ENCODE assay signal across 8 cellular contexts in the genomic region with DNA sequence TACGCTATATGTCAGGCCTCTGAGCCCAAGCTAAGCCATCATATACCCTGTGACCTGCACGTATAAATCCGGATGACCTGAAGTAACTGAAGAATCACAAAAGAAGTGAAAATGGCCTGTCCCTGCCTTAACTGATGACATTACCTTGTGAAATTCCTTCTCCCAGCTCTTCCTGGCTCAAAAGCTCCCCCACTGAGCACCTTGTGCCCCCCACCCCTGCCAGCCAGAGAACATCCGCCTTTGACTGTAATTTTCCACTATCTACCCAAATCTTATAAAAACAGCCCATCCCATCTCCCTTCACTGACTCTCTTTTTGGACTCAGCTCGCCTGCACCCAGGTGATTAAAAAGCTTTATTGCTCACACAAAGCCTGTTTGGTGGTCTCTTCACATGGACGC. TPM values are rescaled to one million over a fixed set of nuclear protein-coding genes. Genes with fewer than 3 reads are reported as not detected.
DNase-seq lines count a peak whose midpoint lies in the region; TF ChIP-seq lines count a peak whose summit lies in the region.
"Not testable (repeated sequence)": the region's sequence is repeated elsewhere in the genome, so short reads cannot be mapped to it uniquely, and the experiment has no call there.

No MANE protein-coding gene starts in this region.

- not testable (repeated sequence) for DNase-seq in adipocyte (ENCODE audit: low read depth); dorsolateral prefrontal cortex; cardiac muscle cell (ENCODE audit: low read depth in 1 of 2, low spot score in 1 of 2); sigmoid colon; thyroid gland

- H3K79me2 ChIP-seq in ACC112 (ENCODE audit: control insufficient read depth, insufficient read depth, low read length, unreplicated experiment) = not testable (repeated sequence)

- peak overlapping the region; percentile 62 for H3K27ac ChIP-seq in ACC112 (ENCODE audit: low read depth, low read length)
- H3K27ac ChIP-seq in HUES48 (ENCODE audit: low read depth, low read length) = peak overlapping the region; percentile 8
- peak overlapping the region in 58 of 59 donors; percentile 56 to 96 (median 88) for H3K27ac ChIP-seq in dorsolateral prefrontal cortex
- peak overlapping the region; percentile 79 for H3K27ac ChIP-seq in cardiac muscle cell
- peak overlapping the region; percentile 85 for H3K27ac ChIP-seq in muscle layer of duodenum (ENCODE audit: low read length)
- peak overlapping the region; percentile 75 to 86 (median 79) for H3K27ac ChIP-seq in sigmoid colon
- peak overlapping the region in 2 of 3 donors; percentile 14 to 74 for H3K27ac ChIP-seq in thyroid gland

- not testable (repeated sequence) for TF ChIP-seq EP300 in sigmoid colon (IDR thresholded peaks at IDR 0.05)

- not testable (repeated sequence) for H2AFZ ChIP-seq in ACC112 (ENCODE audit: low read length, unreplicated experiment)

- peaks cover 47% of the 10 kb centered on the region for H3K4me1 ChIP-seq in ACC112 (ENCODE audit: control insufficient read depth, insufficient read depth, low read length, unreplicated experiment)
- peaks cover 14% of the 10 kb centered on the region for H3K4me1 ChIP-seq in HUES48 (ENCODE audit: control insufficient read depth, insufficient read depth, low read length)
- peaks cover 38% of the 10 kb centered on the region for H3K4me1 ChIP-seq in adipocyte (ENCODE audit: control insufficient read depth, insufficient read depth, low read length)
- H3K4me1 ChIP-seq in cardiac muscle cell (ENCODE audit: low read depth) = peaks cover 17% of the 10 kb centered on the region
- H3K4me1 ChIP-seq in muscle layer of duodenum (ENCODE audit: control insufficient read depth in 1 of 2, insufficient read depth in 2 of 2, low read length in 2 of 2) = peaks cover 0 to 10% of the 10 kb centered on the region in 2 donors
- peaks cover 0 to 34% (median 30%) of the 10 kb centered on the region in 4 donors for H3K4me1 ChIP-seq in sigmoid colon
- not testable (repeated sequence) for H3K4me1 ChIP-seq in thyroid gland

- H3K9ac ChIP-seq in HUES48 (ENCODE audit: low read depth, low read length) = not testable (repeated sequence)
- peak overlapping the region; percentile 82 for H3K9ac ChIP-seq in adipocyte (ENCODE audit: low read length)

- not testable (repeated sequence) for TF ChIP-seq POLR2A in sigmoid colon (IDR thresholded peaks at IDR 0.05); thyroid gland (IDR thresholded peaks at IDR 0.05)

- H3K27me3 ChIP-seq in ACC112 (ENCODE audit: insufficient read depth, low read length); HUES48 (ENCODE audit: control insufficient read depth, insufficient read depth, low read length); adipocyte (replicated peaks; ENCODE audit: control insufficient read depth, insufficient read depth, low read length); dorsolateral prefrontal cortex; cardiac muscle cell; muscle layer of duodenum (ENCODE audit: low read depth, low read length); sigmoid colon; thyroid gland: not testable (repeated sequence)

- not testable (repeated sequence) for H3K4me3 ChIP-seq in ACC112 (ENCODE audit: low read depth, low read length); HUES48 (ENCODE audit: low read depth, low read length); cardiac muscle cell; muscle layer of duodenum (ENCODE audit: low read depth in 1 of 2, low read length in 2 of 2); sigmoid colon; thyroid gland (replicated peaks in 1 of 3)
- H3K4me3 ChIP-seq in adipocyte (ENCODE audit: low read length) (peak overlapping the region; percentile 74), dorsolateral prefrontal cortex (peak overlapping the region in 12 of 59 donors; percentile 4 to 59 (median 44))

- not testable (repeated sequence) for H3K9me3 ChIP-seq in HUES48 (ENCODE audit: control insufficient read depth, insufficient read depth, low read length); adipocyte (ENCODE audit: control insufficient read depth, low read length); cardiac muscle cell (ENCODE audit: low read depth); muscle layer of duodenum (ENCODE audit: control insufficient read depth in 1 of 2, low read length in 2 of 2); sigmoid colon; thyroid gland

- TF ChIP-seq CTCF in dorsolateral prefrontal cortex (IDR thresholded peaks at IDR 0.05 in 54 of 56, conservative IDR thresholded peaks at IDR 0.05 in 2 of 56; ENCODE audit: low read depth in 1 of 56, partially characterized antibody in 56 of 56); cardiac muscle cell (IDR thresholded peaks at IDR 0.05; ENCODE audit: low read depth, low read length); sigmoid colon (IDR thresholded peaks at IDR 0.05); thyroid gland (IDR thresholded peaks at IDR 0.05): not testable (repeated sequence)

- WGBS in sigmoid colon, 2 donors = 89 to 94% methylated on average over 6 of the region's 6 CpGs
- 92 to 94% methylated on average over 6 of the region's 6 CpGs for WGBS in thyroid gland, 2 donors

- H3K36me3 ChIP-seq in ACC112 (ENCODE audit: insufficient read depth, low read length); HUES48 (ENCODE audit: control insufficient read depth, insufficient read depth, low read length); adipocyte (ENCODE audit: control insufficient read depth, insufficient read depth, low read length, severe bottlenecking); cardiac muscle cell; muscle layer of duodenum (ENCODE audit: control insufficient read depth in 1 of 2, insufficient read depth in 2 of 2, low read length in 2 of 2); sigmoid colon; thyroid gland: not testable (repeated sequence)

- intact Hi-C loops in dorsolateral prefrontal cortex (cut with DNase I) = loop anchor here in 1 of 2 donors (5.0 kb wide), 1 partner anchor 108 kb away; the partner anchor contains the start of gene IFIT1
- intact Hi-C loops in sigmoid colon (cut with DNase I); thyroid gland (cut with DNase I): not testable (repeated sequence)

RNA-seq across cellular contexts. Expression of gene IFIT2, which starts 17.1 kb away (rescaled TPM):
- total RNA-seq in dorsolateral prefrontal cortex (10 to 100 TPM in 108 of 120 experiments, 1 to 10 TPM in 12; 7.7 to 52.2 (median 13.2) TPM), cardiac muscle cell (not detected in 2 replicates), sigmoid colon (1 to 10 TPM; 2.0 to 6.8 (median 3.2) TPM), thyroid gland (1 to 10 TPM; 3.4 to 5.4 (median 4.6) TPM)
- polyA plus RNA-seq in cardiac muscle cell (0.07 and 0.25 TPM in 2 replicates), sigmoid colon (10 to 100 TPM in 1 of 3 donors, 1 to 10 TPM in 2; 3.9 to 13.9 (median 6.6) TPM)

RNA-seq across cellular contexts. Expression of gene LIPA, which starts 33.1 kb away (rescaled TPM):
- 100 to 1,000 TPM in 33 of 120 experiments, 10 to 100 TPM in 87; 39.5 to 269 (median 82.3) TPM for total RNA-seq in dorsolateral prefrontal cortex
- total RNA-seq in cardiac muscle cell = 6.8 and 6.9 TPM in 2 replicates
- 12.3 and 13.1 TPM in 2 replicates for polyA plus RNA-seq in cardiac muscle cell
- 10 to 100 TPM; 23.1 to 35.7 (median 31.4) TPM for total RNA-seq in sigmoid colon
- polyA plus RNA-seq in sigmoid colon = 100 to 1,000 TPM in 1 of 3 donors, 10 to 100 TPM in 2; 31.2 to 240 (median 37.6) TPM
- total RNA-seq in thyroid gland = 10 to 100 TPM; 29.1 to 45.8 (median 33.9) TPM

RNA-seq across cellular contexts. Expression of gene IFIT3, which starts 43.1 kb away (rescaled TPM):
- total RNA-seq in dorsolateral prefrontal cortex (100 to 1,000 TPM in 3 of 120 experiments, 10 to 100 TPM in 113, 1 to 10 TPM in 4; 8.6 to 195 (median 16.5) TPM), cardiac muscle cell (0.21 and 0.24 TPM in 2 replicates), sigmoid colon (10 to 100 TPM in 2 of 4 donors, 1 to 10 TPM in 2; 8.0 to 20.7 (median 10.5) TPM), thyroid gland (10 to 100 TPM in 1 of 4 donors, 1 to 10 TPM in 3; 5.9 to 11.4 (median 8.8) TPM)
- polyA plus RNA-seq in cardiac muscle cell (0.47 and 0.70 TPM in 2 replicates), sigmoid colon (10 to 100 TPM in 1 of 3 donors, 1 to 10 TPM in 2; 4.9 to 36.1 (median 7.2) TPM)

Comparison
In these comparisons a context has a peak if more than half of its experiments do, and no peak if none do; other contexts are left out.
1. H3K27ac ChIP-seq: peak in every context shown above with its lines; median percentile 88 in dorsolateral prefrontal cortex; 85 in muscle layer of duodenum; 79 in cardiac muscle cell; 79 in sigmoid colon; 62 in ACC112; 44 in thyroid gland; 8 in HUES48.